13 cellular contexts compared by ENCODE assay signal in the genomic region with DNA sequence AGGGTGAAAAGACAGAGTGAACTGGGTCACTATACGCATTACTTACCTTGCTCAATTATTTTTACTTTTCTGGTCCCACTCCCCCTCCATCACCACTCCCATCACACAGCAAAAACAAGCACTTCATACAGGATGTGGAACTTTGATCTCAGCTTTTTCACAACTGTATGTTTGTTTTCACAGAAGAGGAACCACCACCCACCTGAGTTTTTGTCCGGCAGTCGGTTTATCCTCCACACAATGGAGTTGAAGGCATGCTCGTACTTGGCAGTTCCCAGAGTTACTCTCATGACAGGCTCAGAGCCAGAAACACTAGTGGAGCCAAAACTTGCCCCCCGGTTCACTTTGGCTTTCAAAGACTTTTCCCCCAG. TPM values are rescaled to one million over a fixed set of nuclear protein-coding genes. Genes with fewer than 3 reads are reported as not detected.
DNase-seq lines count a peak whose midpoint lies in the region; ATAC-seq, FAIRE-seq and TF ChIP-seq lines count a peak whose summit lies in the region.
"Had no signal": no experiment of that assay in that cellular context is flagged by ENCODE, and none has a peak within 500 bp of the region (broad histone marks: within the 10 kb centered on the region; RNA-seq: fewer than 3 reads in every experiment).

No MANE protein-coding gene starts in this region.

- H4K20me1 ChIP-seq in BLaER1 = no peaks in the 10 kb centered on the region

- TF ChIP-seq CTCF in foreskin fibroblast (IDR thresholded peaks at IDR 0.05; ENCODE audit: low read depth, low read length) = no peak

- no peaks in the 10 kb centered on the region for H3K9me3 ChIP-seq in BLaER1
- H3K9me3 ChIP-seq: Peyer's patch had no signal

- no peaks in the 10 kb centered on the region for H3K27me3 ChIP-seq in BLaER1
- H3K27me3 ChIP-seq: Peyer's patch had no signal

- peaks cover 37% of the 10 kb centered on the region for H3K4me1 ChIP-seq in BLaER1
- H3K4me1 ChIP-seq: Peyer's patch had no signal

- H3K9ac ChIP-seq in BLaER1 = no peak overlapping the region

- no peak overlapping the region for H3K4me3 ChIP-seq in BLaER1
- H3K4me3 ChIP-seq in foreskin fibroblast (ENCODE audit: low read depth in 1 of 2, low read length in 2 of 2) = no peak overlapping the region
- H3K4me3 ChIP-seq: Peyer's patch had no signal

- no peaks in the 10 kb centered on the region for H3K36me3 ChIP-seq in BLaER1
- H3K36me3 ChIP-seq: Peyer's patch had no signal

- no peak for TF ChIP-seq POLR2A in GM12892 (IDR thresholded peaks at IDR 0.05; ENCODE audit: low read depth, low read length)

- ATAC-seq in GM18868 (IDR thresholded peaks at IDR 0.05; ENCODE audit: unreplicated experiment) (peak; percentile 79), HG02642 (IDR thresholded peaks at IDR 0.05; ENCODE audit: poor library complexity, unreplicated experiment) (peak; percentile 49), HG03565 (IDR thresholded peaks at IDR 0.05; ENCODE audit: unreplicated experiment) (peak; percentile 36)
- ATAC-seq: activated T-helper 17 cell treated with anti-CD3 and anti-CD28 coated beads, Interleukin-2, amount 50 U/mL, for 72 hours; WTC11 had no signal

- no peak for FAIRE-seq in GM12892 (lab: Jason Lieb, UNC)

- peak overlapping the region; percentile 74 for H3K4me2 ChIP-seq in BLaER1

- DNase-seq in NCI-H345 treated with DMSO at 0.1 percent for 48 hours (lab: John Stamatoyannopoulos, UW; ENCODE audit: unreplicated experiment) = no peak
- DNase-seq in GM12892 (ENCODE audit: insufficient read length) = no peak
- no peak for DNase-seq in HT-29 (ENCODE audit: low spot score)
- DNase-seq in foreskin fibroblast = no peak
- DNase-seq: activated CD8-positive, alpha-beta memory T cell treated with anti-CD3 and anti-CD28 coated beads for 24 hours; NCI-H1930; Peyer's patch had no signal

- H3K27ac ChIP-seq in BLaER1 = no peak overlapping the region
- H3K27ac ChIP-seq: Peyer's patch had no signal

RNA-seq across cellular contexts. Expression of a gene that starts 55.9 kb away (rescaled TPM):
- polyA plus RNA-seq in GM12892 (2012; ENCODE audit: missing spikeins) = 15.8 TPM
- 15.4 and 17.7 TPM in 2 replicates for total RNA-seq in HT-29 (2014; rRNA removed; shearing (Covaris generic))
